In genomic region chr6:11833626-11834592, GRCh38 we compare ENCODE assay signal across 10 cellular contexts. TPM values are rescaled to one million over a fixed set of nuclear protein-coding genes. Genes with fewer than 3 reads are reported as not detected.
DNase-seq lines count a peak whose midpoint lies in the region; ATAC-seq and TF ChIP-seq lines count a peak whose summit lies in the region.
"Had no signal": no experiment of that assay in that cellular context is flagged by ENCODE, and none has a peak within 500 bp of the region (broad histone marks: within the 10 kb centered on the region; RNA-seq: fewer than 3 reads in every experiment).

No MANE protein-coding gene starts in this region.

- TF ChIP-seq CTCF in adrenal gland (IDR thresholded peaks at IDR 0.05): no peak

- H3K27ac ChIP-seq in adrenal gland: no peak overlapping the region

- no peaks in the 10 kb centered on the region for H3K9me3 ChIP-seq in adrenal gland (replicated peaks in 1 of 3)

- 59 to 76% (median 64%) methylated on average over 11 of the region's 11 CpGs for WGBS in adrenal gland, 4 donors

- no peaks in the 10 kb centered on the region for H3K27me3 ChIP-seq in adrenal gland

- intact Hi-C loops in adrenal gland (cut with DNase I): no loop called here

- ATAC-seq in GM18499 (IDR thresholded peaks at IDR 0.05; ENCODE audit: insufficient read depth, unreplicated experiment) (peak; percentile 74), GM21390 (IDR thresholded peaks at IDR 0.05; ENCODE audit: unreplicated experiment) (peak; percentile 72), HG03108 (IDR thresholded peaks at IDR 0.05; ENCODE audit: unreplicated experiment) (peak; percentile 76)

- DNase-seq in iPS DF 19.7 (ENCODE audit: low read depth, low spot score) (peak; percentile 7), NCI-H226 (no peak), adrenal gland (no peak), SKM-1 treated with dmso at 0.1 percent for 144 hours (lab: John Stamatoyannopoulos, UW; ENCODE audit: unreplicated experiment) (no peak), SIG-M5 treated with dmso at 0.1 percent for 504 hours (lab: John Stamatoyannopoulos, UW; ENCODE audit: unreplicated experiment) (no peak)
- DNase-seq: dermis blood vessel endothelial cell, DMS 273 treated with DMSO at 0.1 percent for 48 hours had no signal

- no peak overlapping the region for H3K4me3 ChIP-seq in adrenal gland

- no peaks in the 10 kb centered on the region for H3K4me1 ChIP-seq in adrenal gland (replicated peaks in 1 of 2)

- TF ChIP-seq POLR2A in adrenal gland (IDR thresholded peaks at IDR 0.05): no peak

- no peaks in the 10 kb centered on the region for H3K36me3 ChIP-seq in adrenal gland (replicated peaks in 1 of 2)

RNA-seq across cellular contexts. Expression of gene ADTRP, which starts 55.3 kb away (rescaled TPM):
- total RNA-seq in adrenal gland: 1 to 10 TPM in 1 of 8 donors, under 1 TPM in 2, not detected in 5; 0.27 to 1.1 (median 0.84) TPM
- under 1 TPM; 0.20 to 0.56 (median 0.35) TPM for polyA plus RNA-seq in adrenal gland
